ENCODE assay signal across 8 cellular contexts in the genomic region with DNA sequence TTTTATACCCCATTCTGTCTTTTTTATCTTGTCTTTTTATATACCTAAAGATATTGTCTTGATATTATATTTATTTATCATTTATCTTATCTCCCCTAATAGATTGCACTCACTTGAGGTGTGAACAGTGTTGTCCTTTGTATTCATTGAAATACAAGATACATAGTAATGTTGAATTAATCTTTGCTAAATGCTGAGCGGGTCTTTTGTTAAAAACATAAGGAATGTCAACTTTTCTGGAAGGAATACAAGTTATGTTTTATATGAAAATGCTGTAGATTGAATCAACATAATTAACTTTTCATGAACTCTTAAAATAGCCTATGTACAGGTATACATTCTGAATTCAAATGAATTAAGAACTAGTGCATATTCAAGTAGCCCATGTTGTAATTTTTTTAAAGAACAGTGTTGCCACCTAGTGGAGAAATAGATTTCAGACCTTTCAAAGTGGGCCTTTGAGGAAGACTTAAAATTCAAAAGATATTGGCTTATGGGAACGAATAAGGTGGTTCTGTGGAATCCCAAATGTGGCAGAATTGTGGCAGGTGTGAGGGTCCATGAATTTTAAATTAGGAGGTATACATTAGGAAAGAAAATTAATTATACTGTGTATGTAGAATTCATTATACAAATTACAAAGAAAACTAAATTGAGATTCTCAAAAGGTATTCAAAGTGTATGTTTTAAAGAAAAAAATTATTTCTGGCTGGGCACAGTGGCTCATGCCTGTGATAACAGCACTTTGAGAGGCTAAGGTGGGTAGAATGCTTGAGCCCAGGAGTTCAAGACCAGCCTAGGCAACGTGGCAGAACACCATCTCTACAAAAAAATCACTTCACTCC. TPM values are rescaled to one million over a fixed set of nuclear protein-coding genes. Genes with fewer than 3 reads are reported as not detected.
DNase-seq lines count a peak whose midpoint lies in the region; ATAC-seq and TF ChIP-seq lines count a peak whose summit lies in the region.

No MANE protein-coding gene starts in this region.

- H4K20me1 ChIP-seq in DOHH2 (ENCODE audit: control insufficient read depth, insufficient read depth, low read depth, low read length) (no peaks in the 10 kb centered on the region), OCI-LY7 (ENCODE audit: insufficient read depth, low read length) (no peaks in the 10 kb centered on the region)

- no peaks in the 10 kb centered on the region for H3K4me1 Mint-ChIP-seq in activated T-helper 1 cell treated with anti-CD3 and anti-CD28 coated beads, Interleukin-12 subunit alpha, Interleukin-12 subunit beta, Interleukin-2, Interleukin-4 antibody, amounts not matched to agents 30 ng/mL and 10 ng/mL and 1 ng/mL, durations not matched to agents 14 hours and 24 hours and 36 hours (ENCODE audit: low read depth)

- no TSS peak for BruUV-seq in OCI-LY7 (replicated peaks; lab: Mats Ljungman, UMichigan)

- H3K27ac Mint-ChIP-seq in activated T-helper 1 cell treated with anti-CD3 and anti-CD28 coated beads, Interleukin-12 subunit alpha, Interleukin-12 subunit beta, Interleukin-2, Interleukin-4 antibody, amounts not matched to agents 30 ng/mL and 10 ng/mL and 1 ng/mL, durations not matched to agents 14 hours and 24 hours and 36 hours: no peak overlapping the region

- H3K4me1 ChIP-seq in DOHH2 (ENCODE audit: control insufficient read depth, low read length): no peaks in the 10 kb centered on the region
- H3K4me1 ChIP-seq in OCI-LY7 (ENCODE audit: insufficient read depth, low read length, poor library complexity, severe bottlenecking): no peaks in the 10 kb centered on the region

- no peaks in the 10 kb centered on the region for H3K27me3 ChIP-seq in DOHH2 (ENCODE audit: control insufficient read depth, low read length)

- H3K36me3 Mint-ChIP-seq in activated T-helper 1 cell treated with anti-CD3 and anti-CD28 coated beads, Interleukin-12 subunit alpha, Interleukin-12 subunit beta, Interleukin-2, Interleukin-4 antibody, amounts not matched to agents 30 ng/mL and 10 ng/mL and 1 ng/mL, durations not matched to agents 14 hours and 24 hours and 36 hours (ENCODE audit: low read depth): no peaks in the 10 kb centered on the region

- no peaks in the 10 kb centered on the region for H3K9me3 ChIP-seq in DOHH2 (ENCODE audit: control insufficient read depth, insufficient read depth, low read length)
- H3K9me3 ChIP-seq in OCI-LY7 (ENCODE audit: low read length): no peaks in the 10 kb centered on the region

- peaks cover 9% of the 10 kb centered on the region for H3F3A ChIP-seq in DOHH2 (ENCODE audit: control insufficient read depth, insufficient read depth)

- H2AFZ ChIP-seq in OCI-LY7 (ENCODE audit: low read length): no peak overlapping the region

- no peaks in the 10 kb centered on the region for H3K9me3 Mint-ChIP-seq in activated T-helper 1 cell treated with anti-CD3 and anti-CD28 coated beads, Interleukin-12 subunit alpha, Interleukin-12 subunit beta, Interleukin-2, Interleukin-4 antibody, amounts not matched to agents 30 ng/mL and 10 ng/mL and 1 ng/mL, durations not matched to agents 14 hours and 24 hours and 36 hours

- H3K79me2 ChIP-seq in DOHH2 (ENCODE audit: control insufficient read depth, low read length) (no peaks in the 10 kb centered on the region), OCI-LY7 (ENCODE audit: insufficient read depth, low read depth, low read length) (no peaks in the 10 kb centered on the region)

- H3K9me2 ChIP-seq in DOHH2 (replicated peaks; ENCODE audit: control insufficient read depth, low read length): no peaks in the 10 kb centered on the region
- no peaks in the 10 kb centered on the region for H3K9me2 ChIP-seq in OCI-LY7 (ENCODE audit: insufficient read depth, low read length)

- POLR2A ChIA-PET in OCI-LY7 (lab: Charles Lee): no interaction called here

- DNase-seq in KBM-7: peak; percentile 89
- peak; percentile 65 for DNase-seq in OCI-LY7 (ENCODE audit: low spot score)
- peak; percentile 72 for DNase-seq in dedifferentiated amniotic fluid mesenchymal stem cell (ENCODE audit: extremely low spot score)
- peak; percentile 66 for DNase-seq in myocyte (ENCODE audit: low read depth)
- DNase-seq in activated T-helper 1 cell treated with anti-CD3 and anti-CD28 coated beads, Interleukin-12 subunit alpha, Interleukin-12 subunit beta, Interleukin-2, Interleukin-4 antibody, amounts not matched to agents 30 ng/mL and 10 ng/mL and 1 ng/mL, durations not matched to agents 14 hours and 24 hours and 36 hours (ENCODE audit: low spot score): no peak

- no peak overlapping the region for H3K4me3 Mint-ChIP-seq in activated T-helper 1 cell treated with anti-CD3 and anti-CD28 coated beads, Interleukin-12 subunit alpha, Interleukin-12 subunit beta, Interleukin-2, Interleukin-4 antibody, amounts not matched to agents 30 ng/mL and 10 ng/mL and 1 ng/mL, durations not matched to agents 14 hours and 24 hours and 36 hours

- in situ Hi-C loops in KBM-7 (cut with MboI; ENCODE audit: low pct_unique_long_range_greater_than_20kb, low sequenced_read_pairs): loop anchor here (25.0 kb wide), 1 partner anchor 526 kb away; no protein-coding TSS in a partner anchor

- ATAC-seq in HG02840 (IDR thresholded peaks at IDR 0.05; ENCODE audit: low FRiP score, unreplicated experiment): no peak
- no peak for ATAC-seq in GM18873 (IDR thresholded peaks at IDR 0.05; ENCODE audit: low FRiP score, unreplicated experiment)

- H3K4me2 ChIP-seq in DOHH2 (ENCODE audit: low read length) (no peak overlapping the region), OCI-LY7 (ENCODE audit: low read length) (no peak overlapping the region)

- H3K27ac ChIP-seq in DOHH2 (ENCODE audit: low read depth, low read length) (no peak overlapping the region), OCI-LY7 (ENCODE audit: low read depth, low read length, poor library complexity, severe bottlenecking) (no peak overlapping the region)

- peak; percentile 74 for TF ChIP-seq CTCF in DOHH2 (IDR thresholded peaks at IDR 0.05; ENCODE audit: low read depth, low read length, poor library complexity, severe bottlenecking)
- peak; percentile 97 for TF ChIP-seq CTCF in OCI-LY7 (conservative IDR thresholded peaks at IDR 0.05; ENCODE audit: low read length)

- H3K36me3 ChIP-seq in DOHH2 (ENCODE audit: control insufficient read depth, low read length) (no peaks in the 10 kb centered on the region), OCI-LY7 (ENCODE audit: insufficient read depth, low read length) (no peaks in the 10 kb centered on the region)

- H3K4me3 ChIP-seq in DOHH2 (ENCODE audit: low read length) (no peak overlapping the region), OCI-LY7 (ENCODE audit: low read depth, low read length, poor library complexity, severe bottlenecking) (no peak overlapping the region)

- CTCF ChIA-PET in OCI-LY7 (lab: Charles Lee; ENCODE audit: unreplicated experiment): no interaction called here

- intact Hi-C loops in OCI-LY7 (cut with micrococcal nuclease; ENCODE audit: unreplicated experiment): loop anchor here (5.0 to 10.0 kb wide), 3 partner anchors 86 to 533 kb away; a partner anchor contains a TSS
- intact Hi-C loops in activated T-helper 1 cell treated with anti-CD3 and anti-CD28 coated beads, Interleukin-12 subunit alpha, Interleukin-12 subunit beta, Interleukin-2, Interleukin-4 antibody, amounts not matched to agents 30 ng/mL and 10 ng/mL and 1 ng/mL, durations not matched to agents 14 hours and 24 hours and 36 hours (cut with micrococcal nuclease): loop anchor here (1.0 kb wide), 3 partner anchors 19 to 310 kb away; a partner anchor contains a TSS

- H3K27me3 Mint-ChIP-seq in activated T-helper 1 cell treated with anti-CD3 and anti-CD28 coated beads, Interleukin-12 subunit alpha, Interleukin-12 subunit beta, Interleukin-2, Interleukin-4 antibody, amounts not matched to agents 30 ng/mL and 10 ng/mL and 1 ng/mL, durations not matched to agents 14 hours and 24 hours and 36 hours (ENCODE audit: insufficient read depth): no peaks in the 10 kb centered on the region

RNA-seq across cellular contexts. Expression of a gene that starts 19.1 kb away (rescaled TPM):
- total RNA-seq in OCI-LY7 (2014; rRNA removed; shearing (Covaris generic)): 1.7 and 2.9 TPM in 2 replicates
- total RNA-seq in OCI-LY7 (2022): 3.2 and 3.9 TPM in 2 replicates
- total RNA-seq in myocyte: 6.4 and 7.8 TPM in 2 replicates
- polyA plus RNA-seq in myocyte (2012): 5.4 TPM
- total RNA-seq in activated T-helper 1 cell treated with anti-CD3 and anti-CD28 coated beads, Interleukin-12 subunit alpha, Interleukin-12 subunit beta, Interleukin-2, Interleukin-4 antibody, amounts not matched to agents 30 ng/mL and 10 ng/mL and 1 ng/mL, durations not matched to agents 14 hours and 24 hours and 36 hours: 0.51 and 0.88 TPM in 2 replicates

RNA-seq across cellular contexts. Expression of a gene that starts 19.1 kb away (rescaled TPM):
- total RNA-seq in OCI-LY7 (2014; rRNA removed; shearing (Covaris generic)): 7.5 and 7.8 TPM in 2 replicates
- total RNA-seq in OCI-LY7 (2022) (18.1 and 20.8 TPM in 2 replicates), myocyte (7.4 and 8.4 TPM in 2 replicates)
- 7.8 TPM for polyA plus RNA-seq in myocyte (2012)
- 10.7 and 12.2 TPM in 2 replicates for total RNA-seq in activated T-helper 1 cell treated with anti-CD3 and anti-CD28 coated beads, Interleukin-12 subunit alpha, Interleukin-12 subunit beta, Interleukin-2, Interleukin-4 antibody, amounts not matched to agents 30 ng/mL and 10 ng/mL and 1 ng/mL, durations not matched to agents 14 hours and 24 hours and 36 hours

RNA-seq across cellular contexts. Expression of a gene that starts 46.0 kb away (rescaled TPM):
- total RNA-seq in OCI-LY7 (2014; rRNA removed; shearing (Covaris generic)): 16.6 and 17.0 TPM in 2 replicates
- total RNA-seq in OCI-LY7 (2022) (20.7 and 25.7 TPM in 2 replicates), myocyte (14.9 and 16.8 TPM in 2 replicates)
- polyA plus RNA-seq in myocyte (2012): 5.0 TPM
- 10.8 and 11.0 TPM in 2 replicates for total RNA-seq in activated T-helper 1 cell treated with anti-CD3 and anti-CD28 coated beads, Interleukin-12 subunit alpha, Interleukin-12 subunit beta, Interleukin-2, Interleukin-4 antibody, amounts not matched to agents 30 ng/mL and 10 ng/mL and 1 ng/mL, durations not matched to agents 14 hours and 24 hours and 36 hours

RNA-seq across cellular contexts. Expression of a gene that starts 46.5 kb away (rescaled TPM):
- total RNA-seq in OCI-LY7 (2014; rRNA removed; shearing (Covaris generic)): 9.8 and 12.3 TPM in 2 replicates
- total RNA-seq in OCI-LY7 (2022) (16.9 and 18.0 TPM in 2 replicates), myocyte (6.5 and 7.5 TPM in 2 replicates)
- 4.5 TPM for polyA plus RNA-seq in myocyte (2012)
- total RNA-seq in activated T-helper 1 cell treated with anti-CD3 and anti-CD28 coated beads, Interleukin-12 subunit alpha, Interleukin-12 subunit beta, Interleukin-2, Interleukin-4 antibody, amounts not matched to agents 30 ng/mL and 10 ng/mL and 1 ng/mL, durations not matched to agents 14 hours and 24 hours and 36 hours: 15.9 and 17.2 TPM in 2 replicates
